ENCODE assay signal across 23 cellular contexts in genomic region chr17:49384962-49385361, GRCh38.
"Had no signal": no experiment of that assay in that cellular context is flagged by ENCODE, and none has a peak within 500 bp of the region (broad histone marks: within the 10 kb centered on the region; RNA-seq: fewer than 3 reads in every experiment).

No MANE protein-coding gene starts in this region.

- ATAC-seq: activated CD8-positive, alpha-beta T cell treated with anti-CD3 and anti-CD28 coated beads, Interleukin-2, amount 10 ng/mL, durations not matched to agents 7 days and 5 days; Panc1 had no signal

- DNase-seq: activated CD4-positive, alpha-beta T cell treated with anti-CD3 and anti-CD28 coated beads, Interleukin-2, amount 10 ng/mL, durations not matched to agents 7 days and 5 days; activated CD4-positive, alpha-beta T cell treated with anti-CD3 and anti-CD28 coated beads, Interleukin-2, amount 50 U/mL, for 48 hours; activated CD8-positive, alpha-beta T cell treated with anti-CD3 and anti-CD28 coated beads, Interleukin-2, amount 10 ng/mL, durations not matched to agents 7 days and 5 days; activated gamma-delta T cell; activated naive CD4-positive, alpha-beta T cell treated with Interleukin-2 at 50 U/mL for 16 hours; activated naive CD8-positive, alpha-beta T cell treated with anti-CD3 and anti-CD28 coated beads, Interleukin-2, amount 10 ng/mL, durations not matched to agents 7 days and 5 days; activated T-cell treated with anti-CD3 and anti-CD28 coated beads, Interleukin-2, amount 50 U/mL, for 24 hours; NCI-H1092 treated with DMSO at 0.1 percent for 48 hours; NCI-H1417; NCI-H146; NCI-H187; NCI-H2029 treated with DMSO at 0.1 percent for 48 hours; NCI-H2107; NCI-H2171; NCI-H510A; NCI-H69; SHP77; SK-N-SH had no signal

- H3K27ac Mint-ChIP-seq: activated CD4-positive, alpha-beta T cell treated with anti-CD3 and anti-CD28 coated beads, Interleukin-2, amount 10 ng/mL, durations not matched to agents 7 days and 5 days; activated CD8-positive, alpha-beta T cell treated with anti-CD3 and anti-CD28 coated beads, Interleukin-2, amount 10 ng/mL, durations not matched to agents 7 days and 5 days; activated naive CD4-positive, alpha-beta T cell treated with anti-CD3 and anti-CD28 coated beads, Interleukin-2, amount 50 U/mL, for 24 hours; activated naive CD8-positive, alpha-beta T cell treated with anti-CD3 and anti-CD28 coated beads, Interleukin-2, amount 10 ng/mL, durations not matched to agents 7 days and 5 days; activated T-cell treated with anti-CD3 and anti-CD28 coated beads, Interleukin-2, amount 50 U/mL, for 24 hours; activated T-helper 2 cell treated with anti-CD3 and anti-CD28 coated beads, Interferon-gamma antibody, Interleukin-2, Interleukin-4, amounts not matched to agents 10 μg/mL and 5 μg/mL and 100 μg/mL, durations not matched to agents 14 hours and 24 hours and 36 hours; T-helper 1 cell treated with Interleukin-12 subunit alpha and Interleukin-12 subunit beta and Interleukin-4 antibody, amounts not matched to agents 30 μg/mL and 1 μg/mL, for 36 hours; T-helper 2 cell treated with Interferon-gamma antibody and Interleukin-4, amounts not matched to agents 5 μg/mL and 100 μg/mL, for 36 hours had no signal

- H3K9me3 Mint-ChIP-seq: activated CD4-positive, alpha-beta T cell treated with anti-CD3 and anti-CD28 coated beads, Interleukin-2, amount 10 ng/mL, durations not matched to agents 7 days and 5 days; activated T-cell treated with anti-CD3 and anti-CD28 coated beads, Interleukin-2, amount 50 U/mL, for 24 hours; activated T-helper 2 cell treated with anti-CD3 and anti-CD28 coated beads, Interferon-gamma antibody, Interleukin-2, Interleukin-4, amounts not matched to agents 10 μg/mL and 5 μg/mL and 100 μg/mL, durations not matched to agents 14 hours and 24 hours and 36 hours; T-helper 1 cell treated with Interleukin-12 subunit alpha and Interleukin-12 subunit beta and Interleukin-4 antibody, amounts not matched to agents 30 μg/mL and 1 μg/mL, for 36 hours; T-helper 2 cell treated with Interferon-gamma antibody and Interleukin-4, amounts not matched to agents 5 μg/mL and 100 μg/mL, for 36 hours had no signal

- H3K4me3 Mint-ChIP-seq: activated CD4-positive, alpha-beta T cell treated with anti-CD3 and anti-CD28 coated beads, Interleukin-2, amount 10 ng/mL, durations not matched to agents 7 days and 5 days; activated CD8-positive, alpha-beta T cell treated with anti-CD3 and anti-CD28 coated beads, Interleukin-2, amount 10 ng/mL, durations not matched to agents 7 days and 5 days; activated naive CD4-positive, alpha-beta T cell treated with anti-CD3 and anti-CD28 coated beads, Interleukin-2, amount 50 U/mL, for 24 hours; activated naive CD8-positive, alpha-beta T cell treated with anti-CD3 and anti-CD28 coated beads, Interleukin-2, amount 10 ng/mL, durations not matched to agents 7 days and 5 days; activated T-cell treated with anti-CD3 and anti-CD28 coated beads, Interleukin-2, amount 50 U/mL, for 24 hours; T-helper 1 cell treated with Interleukin-12 subunit alpha and Interleukin-12 subunit beta and Interleukin-4 antibody, amounts not matched to agents 30 μg/mL and 1 μg/mL, for 36 hours; T-helper 2 cell treated with Interferon-gamma antibody and Interleukin-4, amounts not matched to agents 5 μg/mL and 100 μg/mL, for 36 hours had no signal
